In the genomic region with DNA sequence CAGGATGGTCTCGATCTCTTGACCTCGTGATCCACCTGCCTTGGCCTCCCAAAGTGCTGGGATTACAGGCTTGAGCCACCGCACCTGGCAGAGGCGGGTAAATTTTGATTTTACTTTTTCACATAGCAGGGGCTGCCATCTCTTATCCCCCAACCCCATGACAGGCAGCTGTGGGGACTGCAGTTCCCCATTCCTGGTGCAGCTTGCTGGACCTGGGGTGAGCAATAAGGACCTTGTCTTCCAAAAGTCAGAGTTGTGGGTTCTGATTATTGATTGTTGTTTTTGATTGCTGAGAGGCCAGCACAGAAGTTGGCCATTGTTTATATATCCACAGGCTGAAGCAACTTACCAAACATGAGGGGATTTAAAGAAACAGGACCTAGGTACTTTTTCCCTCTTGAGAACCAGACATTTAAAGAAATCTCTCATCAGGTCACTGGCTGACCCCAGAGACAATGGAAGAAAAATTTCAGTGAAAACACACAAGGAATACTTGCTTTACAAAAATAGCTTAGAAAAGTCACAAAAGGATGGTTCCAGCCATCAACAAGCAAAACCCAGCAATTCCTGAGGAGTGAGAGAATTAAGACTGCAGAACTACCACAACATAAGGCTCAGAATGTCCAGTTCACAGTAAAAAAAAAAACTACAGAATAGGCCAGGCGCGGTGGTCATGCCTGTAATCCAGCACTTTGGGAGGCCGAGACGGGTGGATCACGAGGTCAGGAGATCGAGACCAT, we compare ENCODE assay signal across 8 cellular contexts.
"Had no signal": no experiment of that assay in that cellular context is flagged by ENCODE, and none has a peak within 500 bp of the region (broad histone marks: within the 10 kb centered on the region; RNA-seq: fewer than 3 reads in every experiment).

No MANE protein-coding gene starts in this region.

- H3K4me1 ChIP-seq: HAP-1 had no signal

- H3K4me3 ChIP-seq: HAP-1 had no signal

- H3K4me1 Mint-ChIP-seq: IgD-negative memory B cell had no signal

- H3K27ac Mint-ChIP-seq: HFFc6 had no signal

- H3K36me3 ChIP-seq: HAP-1 had no signal

- ATAC-seq: HCT116, HepG2 had no signal

- DNase-seq: GOT3, H7, HFFc6 had no signal

- H3K9me3 Mint-ChIP-seq: HFFc6, IgD-negative memory B cell had no signal

- H3K27ac ChIP-seq: HL-60 had no signal

- FAIRE-seq: HepG2 had no signal

- H3K4me3 Mint-ChIP-seq: HFFc6, IgD-negative memory B cell had no signal

- H3K36me3 Mint-ChIP-seq: IgD-negative memory B cell had no signal

- H3K9me3 ChIP-seq: HAP-1 had no signal
